11 cellular contexts compared by ENCODE assay signal in genomic region chr12:66964629-66965028, GRCh38.
DNase-seq lines count a peak whose midpoint lies in the region; ATAC-seq and TF ChIP-seq lines count a peak whose summit lies in the region.
"Had no signal": no experiment of that assay in that cellular context is flagged by ENCODE, and none has a peak within 500 bp of the region (broad histone marks: within the 10 kb centered on the region; RNA-seq: fewer than 3 reads in every experiment).

No MANE protein-coding gene starts in this region.

- no peak overlapping the region for H3K27ac Mint-ChIP-seq in activated CD4-positive, alpha-beta memory T cell treated with anti-CD3 and anti-CD28 coated beads, Interleukin-2, amount 10 ng/mL, durations not matched to agents 7 days and 5 days
- no peak overlapping the region for H3K27ac Mint-ChIP-seq in nephron progenitor cell

- DNase-seq in activated gamma-delta T cell treated with Interleukin-2 at 50 U/mL for 16 hours = peak; percentile 27
- DNase-seq in activated gamma-delta T cell (lab: John Stamatoyannopoulos, UW) = no peak
- DNase-seq in activated CD4-positive, alpha-beta memory T cell treated with anti-CD3 and anti-CD28 coated beads, Interleukin-2, amount 10 ng/mL, durations not matched to agents 7 days and 5 days = peak; percentile 16
- DNase-seq in foreskin melanocyte = peak; percentile 52
- peak; percentile 4 for DNase-seq in stromal cell of bone marrow (ENCODE audit: low read depth)
- DNase-seq in nephron progenitor cell = no peak
- no peak for DNase-seq in right atrium auricular region (ENCODE audit: low spot score)
- DNase-seq: left lung, NCI-H82 had no signal

- H3K9me3 Mint-ChIP-seq in activated CD4-positive, alpha-beta memory T cell treated with anti-CD3 and anti-CD28 coated beads, Interleukin-2, amount 10 ng/mL, durations not matched to agents 7 days and 5 days = no peaks in the 10 kb centered on the region
- H3K9me3 Mint-ChIP-seq in nephron progenitor cell = no peaks in the 10 kb centered on the region

- H3K4me3 ChIP-seq in right atrium auricular region = no peak overlapping the region
- H3K4me3 ChIP-seq: left lung had no signal

- no peak overlapping the region for H3K4me3 Mint-ChIP-seq in activated CD4-positive, alpha-beta memory T cell treated with anti-CD3 and anti-CD28 coated beads, Interleukin-2, amount 10 ng/mL, durations not matched to agents 7 days and 5 days
- no peak overlapping the region for H3K4me3 Mint-ChIP-seq in nephron progenitor cell
- H3K4me3 Mint-ChIP-seq: IgD-negative memory B cell had no signal

- no peak for TF ChIP-seq CTCF in nephron progenitor cell (IDR thresholded peaks at IDR 0.05)
- no peak for TF ChIP-seq CTCF in right atrium auricular region (IDR thresholded peaks at IDR 0.05)

- H3K9me3 ChIP-seq in right atrium auricular region = no peaks in the 10 kb centered on the region
- H3K9me3 ChIP-seq: left lung had no signal

- no peaks in the 10 kb centered on the region for H3K4me1 ChIP-seq in right atrium auricular region
- H3K4me1 ChIP-seq: left lung had no signal

- H3K27ac ChIP-seq in right atrium auricular region = no peak overlapping the region
- H3K27ac ChIP-seq: left lung had no signal

- no peaks in the 10 kb centered on the region for H3K27me3 ChIP-seq in right atrium auricular region
- H3K27me3 ChIP-seq: left lung had no signal

- H3K4me1 Mint-ChIP-seq in activated CD4-positive, alpha-beta memory T cell treated with anti-CD3 and anti-CD28 coated beads, Interleukin-2, amount 10 ng/mL, durations not matched to agents 7 days and 5 days = peaks cover 6% of the 10 kb centered on the region
- H3K4me1 Mint-ChIP-seq in nephron progenitor cell = peaks cover 11% of the 10 kb centered on the region

- H3K36me3 ChIP-seq in right atrium auricular region = no peaks in the 10 kb centered on the region
- H3K36me3 ChIP-seq: left lung had no signal

- CTCF ChIA-PET in activated CD4-positive, alpha-beta memory T cell treated with anti-CD3 and anti-CD28 coated beads, Interleukin-2, amount 10 ng/mL, durations not matched to agents 7 days and 5 days (lab: Charles Lee) = no interaction called here

- POLR2A ChIA-PET in activated CD4-positive, alpha-beta memory T cell treated with anti-CD3 and anti-CD28 coated beads, Interleukin-2, amount 10 ng/mL, durations not matched to agents 7 days and 5 days (lab: Charles Lee) = no interaction called here

- H3K27me3 Mint-ChIP-seq in activated CD4-positive, alpha-beta memory T cell treated with anti-CD3 and anti-CD28 coated beads, Interleukin-2, amount 10 ng/mL, durations not matched to agents 7 days and 5 days = peaks cover 3% of the 10 kb centered on the region
- H3K27me3 Mint-ChIP-seq in nephron progenitor cell (ENCODE audit: low read depth, poor library complexity) = peaks cover 3% of the 10 kb centered on the region

- ATAC-seq in GM18867 (IDR thresholded peaks at IDR 0.05; ENCODE audit: unreplicated experiment) = no peak
- ATAC-seq: left lung had no signal

- H3K36me3 Mint-ChIP-seq in activated CD4-positive, alpha-beta memory T cell treated with anti-CD3 and anti-CD28 coated beads, Interleukin-2, amount 10 ng/mL, durations not matched to agents 7 days and 5 days (ENCODE audit: low read depth) = no peaks in the 10 kb centered on the region
- H3K36me3 Mint-ChIP-seq in nephron progenitor cell (ENCODE audit: low read depth) = peaks cover 4% of the 10 kb centered on the region
- H3K36me3 Mint-ChIP-seq: IgD-negative memory B cell had no signal

Comparison
In these comparisons a context has a peak if more than half of its experiments do, and no peak if none do; other contexts are left out.
1. DNase-seq: peak in activated gamma-delta T cell treated with Interleukin-2 at 50 U/mL for 16 hours (single experiment), activated CD4-positive, alpha-beta memory T cell treated with anti-CD3 and anti-CD28 coated beads, Interleukin-2, amount 10 ng/mL, durations not matched to agents 7 days and 5 days (single experiment), foreskin melanocyte (single experiment) and stromal cell of bone marrow (single experiment); none in activated gamma-delta T cell (single experiment), nephron progenitor cell (single experiment) and right atrium auricular region (single experiment).